Comparison of ENCODE assay signal across 1 cellular context in genomic region chr9:94374176-94375056, GRCh38.
A peak's percentile ranks its signal among the peaks of the same experiment; 100 is the strongest.
TF ChIP-seq lines count a peak whose summit lies in the region.
"Not testable (repeated sequence)": the region's sequence is repeated elsewhere in the genome, so short reads cannot be mapped to it uniquely, and the experiment has no call there.

No MANE protein-coding gene starts in this region.

TF ChIP-seq in K562, 482 proteins besides CTCF, POLR2A, EP300 and RAD21 (continued from another document and continues in another):
- peak; percentile 39 for TF ChIP-seq PRDM10 (IDR thresholded peaks at IDR 0.05; ENCODE audit: partially characterized antibody)
- TF ChIP-seq HDAC2 (IDR thresholded peaks at IDR 0.05): peak; percentile 63; the same call in 1 of the 2 replicates
- TF ChIP-seq CREB1 (IDR thresholded peaks at IDR 0.05): peak; percentile 91
- TF ChIP-seq CREB1 (CRISPR knock-in tag; IDR thresholded peaks at IDR 0.05): peak; percentile 93
- 0 out of 2 replicates have a peak, but pooled peaks have one; percentile 39 for TF ChIP-seq EP400 (IDR thresholded peaks at IDR 0.05)
- TF ChIP-seq SMAD4 (CRISPR knock-in tag; conservative IDR thresholded peaks at IDR 0.05): peak; percentile 70; the same call in 1 of the 2 replicates
- TF ChIP-seq FOXK2 (conservative IDR thresholded peaks at IDR 0.05 in 1 of 2, IDR thresholded peaks at IDR 0.05 in 1 of 2; ENCODE audit: low read depth in 2 of 2): peak; percentile 58 to 60; a peak in 1 of 4 replicates
- peak; percentile 85 for TF ChIP-seq POLR2G (IDR thresholded peaks at IDR 0.05; ENCODE audit: low read depth, low read length)
- TF ChIP-seq RBFOX2 (IDR thresholded peaks at IDR 0.05; ENCODE audit: low read depth, low read length): peak; percentile 81
- peak; percentile 48; the same call in 1 of the 2 replicates for TF ChIP-seq ATF1 (CRISPR knock-in tag; IDR thresholded peaks at IDR 0.05)
- TF ChIP-seq ATF1 (tag; IDR thresholded peaks at IDR 0.05): peak; percentile 97
- peak in 1 of 2 experiments; percentile 69; a peak in 3 of 4 replicates for TF ChIP-seq KDM1A (IDR thresholded peaks at IDR 0.05)
- TF ChIP-seq RCOR1 (IDR thresholded peaks at IDR 0.05; ENCODE audit: borderline replicate concordance in 1 of 2, low read depth in 2 of 2, low read length in 2 of 2): peak; percentile 19 to 64; a peak in 3 of 4 replicates
- 0 out of 2 replicates have a peak, but pooled peaks have one; percentile 13 for TF ChIP-seq TCF3 (CRISPR knock-in tag; IDR thresholded peaks at IDR 0.05)
- peak; percentile 63 for TF ChIP-seq ZFX (CRISPR knock-in tag; IDR thresholded peaks at IDR 0.05)
- peak; percentile 57 for TF ChIP-seq POLR2H (tag; IDR thresholded peaks at IDR 0.05; ENCODE audit: low read depth)
- TF ChIP-seq TFAP4 (CRISPR knock-in tag; IDR thresholded peaks at IDR 0.05; ENCODE audit: borderline replicate concordance): peak; percentile 63; the same call in 1 of the 2 replicates
- peak; percentile 53; the same call in 1 of the 2 replicates for TF ChIP-seq ZNF24 (IDR thresholded peaks at IDR 0.05)
- TF ChIP-seq CREM (IDR thresholded peaks at IDR 0.05; ENCODE audit: low read depth): peak; percentile 96
- peak; percentile 12; the same call in 1 of the 2 replicates for TF ChIP-seq EHMT2 (IDR thresholded peaks at IDR 0.05)
- peak; percentile 42 for TF ChIP-seq CCNT2 (IDR thresholded peaks at IDR 0.05; ENCODE audit: borderline replicate concordance, extremely low read depth, insufficient read length, low read depth, low read length)
- TF ChIP-seq NRF1 (conservative IDR thresholded peaks at IDR 0.05 in 1 of 2, IDR thresholded peaks at IDR 0.05 in 1 of 2): peak; percentile 84 to 86
- TF ChIP-seq POLR2AphosphoS5 (IDR thresholded peaks at IDR 0.05; ENCODE audit: control insufficient read depth, insufficient read depth, low read depth, low read length): peak; percentile 73
- TF ChIP-seq HDAC1 (IDR thresholded peaks at IDR 0.05): peak in 1 of 2 experiments; percentile 50; a peak in 1 of 4 replicates
- TF ChIP-seq ZBTB12 (CRISPR knock-in tag; IDR thresholded peaks at IDR 0.05): peak; percentile 84
- peak; percentile 94 for TF ChIP-seq ZBTB1 (CRISPR knock-in tag; IDR thresholded peaks at IDR 0.05; ENCODE audit: borderline replicate concordance, low read depth)
- peak; percentile 62 for TF ChIP-seq SUPT5H (IDR thresholded peaks at IDR 0.05)
- peak; percentile 81 for TF ChIP-seq ATF7 (IDR thresholded peaks at IDR 0.05)
- peak; percentile 50; the same call in 1 of the 2 replicates for TF ChIP-seq RB1 (IDR thresholded peaks at IDR 0.05; ENCODE audit: low read depth)
- TF ChIP-seq C11orf30 (IDR thresholded peaks at IDR 0.05; ENCODE audit: low read depth): peak; percentile 77
- peak; percentile 96 for TF ChIP-seq MTA1 (IDR thresholded peaks at IDR 0.05; ENCODE audit: borderline replicate concordance)
- peak; percentile 76 for TF ChIP-seq VEZF1 (CRISPR knock-in tag; IDR thresholded peaks at IDR 0.05)
- TF ChIP-seq CHD1 (IDR thresholded peaks at IDR 0.05; ENCODE audit: low read length): peak; percentile 62
- peak; percentile 64 to 79 for TF ChIP-seq MAZ (CRISPR knock-in tag; conservative IDR thresholded peaks at IDR 0.05 in 1 of 2, IDR thresholded peaks at IDR 0.05 in 1 of 2)
- peak; percentile 93 for TF ChIP-seq GABPA (tag; conservative IDR thresholded peaks at IDR 0.05; ENCODE audit: low read depth)
- peak; percentile 45; the same call in 1 of the 2 replicates for TF ChIP-seq PHF8 (IDR thresholded peaks at IDR 0.05; ENCODE audit: borderline replicate concordance, low read length)
- TF ChIP-seq PHF20 (IDR thresholded peaks at IDR 0.05; ENCODE audit: partially characterized antibody): peak; percentile 84
- TF ChIP-seq ZBTB7A (IDR thresholded peaks at IDR 0.05; ENCODE audit: borderline replicate concordance, control insufficient read depth, low read depth, low read length): peak; percentile 57; the same call in 1 of the 2 replicates
- TF ChIP-seq SP1 (CRISPR knock-in tag; IDR thresholded peaks at IDR 0.05): peak; percentile 81
- peak; percentile 67 for TF ChIP-seq HCFC1 (IDR thresholded peaks at IDR 0.05; ENCODE audit: low read depth, low read length)
- 0 out of 2 replicates have a peak, but pooled peaks have one; percentile 44 for TF ChIP-seq ESRRA (IDR thresholded peaks at IDR 0.05; ENCODE audit: borderline replicate concordance, low read depth)
- TF ChIP-seq THAP12 (CRISPR knock-in tag; IDR thresholded peaks at IDR 0.05): peak; percentile 65; the same call in 1 of the 2 replicates
- TF ChIP-seq E2F8 (IDR thresholded peaks at IDR 0.05; ENCODE audit: low read depth, partially characterized antibody): peak; percentile 63
- TF ChIP-seq NR2C2 (CRISPR knock-in tag; IDR thresholded peaks at IDR 0.05): not testable (repeated sequence)
- TF ChIP-seq NR2C2 (tag; IDR thresholded peaks at IDR 0.05): peak; percentile 48; the same call in 1 of the 2 replicates
- TF ChIP-seq E2F6 (IDR thresholded peaks at IDR 0.05; ENCODE audit: borderline replicate concordance in 1 of 2, extremely low read depth in 1 of 2, insufficient read depth in 1 of 2, insufficient read length in 1 of 2, low read depth in 1 of 2, low read length in 1 of 2, poor library complexity in 1 of 2, severe bottlenecking in 1 of 2): peak in 1 of 2 experiments; percentile 31
